19 cellular contexts compared by ENCODE assay signal in the genomic region with DNA sequence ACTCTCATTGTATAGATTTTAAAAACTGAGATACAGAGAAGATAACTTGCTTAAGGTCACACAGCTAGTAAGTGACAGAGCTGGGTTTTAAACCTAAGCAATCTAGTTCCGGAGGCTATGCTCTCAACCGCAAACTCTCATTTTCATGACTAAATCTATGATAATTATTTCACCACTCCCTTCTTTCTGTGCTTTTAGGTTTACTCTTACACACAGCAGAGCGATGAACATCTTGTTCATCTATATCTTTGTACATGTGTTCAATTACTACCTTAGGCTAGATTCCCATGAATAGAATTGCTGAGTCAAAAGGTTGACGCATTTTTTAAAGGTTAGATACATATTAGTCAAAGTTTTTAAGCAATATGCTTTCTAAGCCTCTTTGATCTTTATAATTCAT.
"Had no signal": no experiment of that assay in that cellular context is flagged by ENCODE, and none has a peak within 500 bp of the region (broad histone marks: within the 10 kb centered on the region; RNA-seq: fewer than 3 reads in every experiment).

No MANE protein-coding gene starts in this region.

- ATAC-seq: activated CD4-positive, alpha-beta T cell treated with anti-CD3 and anti-CD28 coated beads for 36 hours; gastrocnemius medialis; heart left ventricle; mucosa of descending colon; right cardiac atrium had no signal

- H3K27ac ChIP-seq: colonic mucosa, gastrocnemius medialis, heart left ventricle, prostate gland, transverse colon had no signal

- H3K4me3 ChIP-seq: colonic mucosa, gastrocnemius medialis, heart left ventricle, mucosa of descending colon, prostate gland, transverse colon had no signal

- DNase-seq: activated CD4-positive, alpha-beta memory T cell treated with anti-CD3 and anti-CD28 coated beads for 36 hours; activated CD4-positive, alpha-beta T cell treated with anti-CD3 and anti-CD28 coated beads for 36 hours; activated naive CD4-positive, alpha-beta T cell treated with Interleukin-2 at 50 U/mL for 16 hours; anterior cingulate cortex; colonic mucosa; endodermal cell; gastrocnemius medialis; heart left ventricle; mesenchymal stem cell; mucosa of descending colon; naive B cell; right cardiac atrium; transverse colon had no signal

- H3K9me3 ChIP-seq: colonic mucosa, gastrocnemius medialis, heart left ventricle, mucosa of descending colon, prostate gland, transverse colon had no signal

- H3K36me3 Mint-ChIP-seq: activated CD4-positive, alpha-beta memory T cell treated with anti-CD3 and anti-CD28 coated beads for 36 hours; brain; naive B cell had no signal

- H3K27ac Mint-ChIP-seq: activated CD4-positive, alpha-beta memory T cell treated with anti-CD3 and anti-CD28 coated beads for 36 hours; activated CD4-positive, alpha-beta T cell treated with anti-CD3 and anti-CD28 coated beads for 36 hours; activated T-helper 2 cell treated with anti-CD3 and anti-CD28 coated beads, Interferon-gamma antibody, Interleukin-2, Interleukin-4, amounts not matched to agents 10 μg/mL and 5 μg/mL and 100 μg/mL, durations not matched to agents 14 hours and 24 hours and 36 hours; endodermal cell; naive B cell; stimulated activated naive CD8-positive, alpha-beta T cell treated with anti-CD3 and anti-CD28 coated beads, Interleukin-15, Interleukin-2, amounts not matched to agents 100 ng/mL and 50 ng/mL, for 24 hours had no signal

- H3K4me1 Mint-ChIP-seq: activated CD4-positive, alpha-beta T cell treated with anti-CD3 and anti-CD28 coated beads for 36 hours; central memory CD8-positive, alpha-beta T cell; naive B cell had no signal

- H3K36me3 ChIP-seq: colonic mucosa, gastrocnemius medialis, prostate gland, transverse colon had no signal

- H3K4me3 Mint-ChIP-seq: activated CD4-positive, alpha-beta memory T cell treated with anti-CD3 and anti-CD28 coated beads for 36 hours; activated CD4-positive, alpha-beta T cell treated with anti-CD3 and anti-CD28 coated beads for 36 hours; brain; central memory CD8-positive, alpha-beta T cell; endodermal cell; naive B cell; neural crest cell; stimulated activated naive CD8-positive, alpha-beta T cell treated with anti-CD3 and anti-CD28 coated beads, Interleukin-15, Interleukin-2, amounts not matched to agents 100 ng/mL and 50 ng/mL, for 24 hours had no signal

- H3K4me1 ChIP-seq: colonic mucosa, gastrocnemius medialis, prostate gland, transverse colon had no signal

- H3K9me3 Mint-ChIP-seq: activated CD4-positive, alpha-beta memory T cell treated with anti-CD3 and anti-CD28 coated beads for 36 hours; activated T-helper 2 cell treated with anti-CD3 and anti-CD28 coated beads, Interferon-gamma antibody, Interleukin-2, Interleukin-4, amounts not matched to agents 10 μg/mL and 5 μg/mL and 100 μg/mL, durations not matched to agents 14 hours and 24 hours and 36 hours; brain; central memory CD8-positive, alpha-beta T cell; endodermal cell; naive B cell; neural crest cell; stimulated activated naive CD8-positive, alpha-beta T cell treated with anti-CD3 and anti-CD28 coated beads, Interleukin-15, Interleukin-2, amounts not matched to agents 100 ng/mL and 50 ng/mL, for 24 hours had no signal

- H3K27me3 Mint-ChIP-seq: activated CD4-positive, alpha-beta memory T cell treated with anti-CD3 and anti-CD28 coated beads for 36 hours; activated CD4-positive, alpha-beta T cell treated with anti-CD3 and anti-CD28 coated beads for 36 hours; central memory CD8-positive, alpha-beta T cell had no signal

- H3K27me3 ChIP-seq: colonic mucosa, gastrocnemius medialis, heart left ventricle, transverse colon had no signal
